In genomic region chr7:130299909-130300308, GRCh38 we compare ENCODE assay signal across 19 cellular contexts. TPM values are rescaled to one million over a fixed set of nuclear protein-coding genes. Genes with fewer than 3 reads are reported as not detected.
"Had no signal": no experiment of that assay in that cellular context is flagged by ENCODE, and none has a peak within 500 bp of the region (broad histone marks: within the 10 kb centered on the region; RNA-seq: fewer than 3 reads in every experiment).

No MANE protein-coding gene starts in this region.

- H3K36me3 ChIP-seq: right lobe of liver, stomach, thoracic aorta, upper lobe of right lung had no signal

- H3K9me3 Mint-ChIP-seq: dendritic cell treated with granulocyte-macrophage colony-stimulating factor and Interleukin-4, amounts not matched to agents 40 ng/mL and 50 ng/mL, for 4 days; effector memory CD8-positive, alpha-beta T cell; memory B cell; T-cell had no signal

- H3K27me3 ChIP-seq: right lobe of liver, stomach, upper lobe of right lung had no signal

- H3K4me1 Mint-ChIP-seq: memory B cell had no signal

- H3K4me3 Mint-ChIP-seq: activated naive CD8-positive, alpha-beta T cell; dendritic cell treated with granulocyte-macrophage colony-stimulating factor and Interleukin-4, amounts not matched to agents 40 ng/mL and 50 ng/mL, for 4 days; effector memory CD8-positive, alpha-beta T cell; memory B cell; neural crest cell; T-cell had no signal

- DNase-seq: activated CD4-positive, alpha-beta T cell treated with anti-CD3 and anti-CD28 coated beads, Interleukin-2, amount 50 U/mL, for 1 hour; activated CD8-positive, alpha-beta memory T cell treated with anti-CD3 and anti-CD28 coated beads for 24 hours; activated gamma-delta T cell treated with Interleukin-2 at 50 U/mL for 16 hours; effector memory CD8-positive, alpha-beta T cell; left ventricle myocardium superior; psoas muscle; right lobe of liver; stomach; T-cell; T-helper 9 cell; upper lobe of right lung had no signal

- H3K4me3 ChIP-seq: psoas muscle, right lobe of liver, stomach, thoracic aorta, upper lobe of right lung had no signal

- H3K9me3 ChIP-seq: psoas muscle, right lobe of liver, stomach, thoracic aorta, upper lobe of right lung had no signal

- H3K36me3 Mint-ChIP-seq: activated naive CD8-positive, alpha-beta T cell; memory B cell; T-cell had no signal

- H3K4me1 ChIP-seq: psoas muscle, right lobe of liver, stomach, upper lobe of right lung had no signal

- H3K27ac ChIP-seq: psoas muscle, right lobe of liver, stomach, thoracic aorta, upper lobe of right lung had no signal

- H3K27me3 Mint-ChIP-seq: activated naive CD8-positive, alpha-beta T cell; dendritic cell treated with granulocyte-macrophage colony-stimulating factor and Interleukin-4, amounts not matched to agents 40 ng/mL and 50 ng/mL, for 4 days had no signal

- ATAC-seq: effector memory CD8-positive, alpha-beta T cell; left ventricle myocardium superior; psoas muscle; T-cell; upper lobe of right lung had no signal

- H3K27ac Mint-ChIP-seq: activated naive CD8-positive, alpha-beta T cell; dendritic cell treated with granulocyte-macrophage colony-stimulating factor and Interleukin-4, amounts not matched to agents 40 ng/mL and 50 ng/mL, for 4 days; effector memory CD8-positive, alpha-beta T cell; memory B cell; T-cell had no signal

RNA-seq across cellular contexts. Expression of gene CPA4, which starts 6.9 kb away (rescaled TPM):
- total RNA-seq: right lobe of liver, stomach, thoracic aorta, upper lobe of right lung had no signal

RNA-seq across cellular contexts. Expression of gene CPA2, which starts 33.2 kb away (rescaled TPM):
- total RNA-seq: bronchial epithelial cell, cerebellum, left ventricle myocardium superior, osteocyte, right lobe of liver, upper lobe of right lung had no signal

RNA-seq across cellular contexts. Expression of gene CPA5, which starts 44.7 kb away (rescaled TPM):
- total RNA-seq: bronchial epithelial cell, cerebellum, left ventricle myocardium superior, neural crest cell, right lobe of liver, stomach, thoracic aorta, upper lobe of right lung had no signal
